In genomic region chr5:68216737-68217231, GRCh38 we compare ENCODE assay signal across 1 cellular context.
A peak's percentile ranks its signal among the peaks of the same experiment; 100 is the strongest.
TF ChIP-seq lines count a peak whose summit lies in the region.

No MANE protein-coding gene starts in this region.

TF ChIP-seq in GM12878, 131 proteins besides CTCF, POLR2A, EP300 and RAD21 (continued from another document):
- TF ChIP-seq BCL3 (IDR thresholded peaks at IDR 0.05; ENCODE audit: borderline replicate concordance, insufficient read depth, low read depth, low read length, poor library complexity, severe bottlenecking) (no peak), MLLT1 (IDR thresholded peaks at IDR 0.05) (no peak; the same call in 1 of the 2 replicates), RELA (IDR thresholded peaks at IDR 0.05; ENCODE audit: borderline replicate concordance, partially characterized antibody) (no peak), NRF1 (conservative IDR thresholded peaks at IDR 0.05; ENCODE audit: low read depth, low read length) (no peak), ASH2L (IDR thresholded peaks at IDR 0.05; ENCODE audit: borderline replicate concordance, low read depth) (no peak), CEBPZ (IDR thresholded peaks at IDR 0.05; ENCODE audit: low read depth, low read length) (no peak), NBN (IDR thresholded peaks at IDR 0.05) (peak; percentile 70; the same call in 1 of the 2 replicates), RELB (IDR thresholded peaks at IDR 0.05; ENCODE audit: low read depth) (peak; percentile 55; the same call in 1 of the 2 replicates), SUZ12 (IDR thresholded peaks at IDR 0.05; ENCODE audit: unreplicated experiment) (no peak), NKRF (conservative IDR thresholded peaks at IDR 0.05) (0 out of 2 replicates have a peak, but pooled peaks have one; percentile 33), IRF4 (IDR thresholded peaks at IDR 0.05; ENCODE audit: low read depth, low read length) (no peak), ZNF207 (IDR thresholded peaks at IDR 0.05; ENCODE audit: borderline replicate concordance) (no peak), TCF7 (IDR thresholded peaks at IDR 0.05; ENCODE audit: borderline replicate concordance) (peak; percentile 47; the same call in 1 of the 2 replicates)
TF ChIP-seq in GM12878: peak in this region for 7.
